Comparison of ENCODE assay signal across 8 cellular contexts in the genomic region with DNA sequence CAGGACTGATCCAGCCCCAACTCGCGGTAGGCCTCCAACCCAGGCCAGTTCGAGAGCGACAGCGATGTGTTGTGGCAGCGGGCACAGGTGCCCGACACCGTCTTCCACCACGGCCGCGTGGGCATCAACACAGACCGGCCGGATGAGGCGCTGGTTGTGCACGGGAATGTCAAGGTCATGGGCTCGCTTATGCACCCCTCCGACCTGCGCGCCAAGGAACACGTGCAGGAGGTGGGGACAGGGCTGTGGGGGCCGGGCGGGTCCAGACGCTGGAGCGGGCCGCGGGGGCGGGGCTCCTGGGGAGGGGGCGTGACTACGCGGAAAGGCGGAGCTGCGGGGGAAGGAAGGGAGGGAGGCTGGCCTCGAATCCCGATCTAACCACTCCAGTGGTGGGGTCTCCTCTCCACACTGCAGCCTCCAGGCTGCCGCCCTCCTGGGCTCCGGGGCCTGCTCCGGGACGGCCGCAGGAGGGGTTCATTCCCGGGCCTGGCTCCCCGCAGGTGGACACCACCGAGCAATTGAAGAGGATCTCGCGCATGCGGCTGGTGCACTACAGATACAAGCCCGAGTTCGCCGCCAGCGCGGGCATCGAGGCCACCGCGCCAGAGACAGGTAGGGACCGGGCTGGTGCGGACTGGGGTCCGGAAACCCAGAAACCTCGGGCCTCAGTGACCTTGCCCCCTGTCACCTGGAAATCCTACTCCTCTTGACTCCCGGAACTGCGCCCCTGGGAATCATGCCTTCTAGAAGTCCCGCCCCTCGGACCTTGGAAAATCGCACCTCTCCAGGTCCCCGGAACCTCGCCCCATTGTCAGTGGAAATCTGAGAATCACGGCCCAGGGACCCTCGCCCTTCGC. TPM values are rescaled to one million over a fixed set of nuclear protein-coding genes. Genes with fewer than 3 reads are reported as not detected.
DNase-seq lines count a peak whose midpoint lies in the region; ATAC-seq and TF ChIP-seq lines count a peak whose summit lies in the region.

No MANE protein-coding gene starts in this region.

- H3K36me3 Mint-ChIP-seq in activated CD4-positive, alpha-beta T cell treated with anti-CD3 and anti-CD28 coated beads, Interleukin-2, amount 10 ng/mL, durations not matched to agents 24 days and 14 days (ENCODE audit: low read depth), result no peaks in the 10 kb centered on the region

- peaks cover 13% of the 10 kb centered on the region for H3K4me1 Mint-ChIP-seq in activated CD4-positive, alpha-beta T cell treated with anti-CD3 and anti-CD28 coated beads, Interleukin-2, amount 10 ng/mL, durations not matched to agents 24 days and 14 days

- no peaks in the 10 kb centered on the region for H3K9me3 Mint-ChIP-seq in activated CD4-positive, alpha-beta T cell treated with anti-CD3 and anti-CD28 coated beads, Interleukin-2, amount 10 ng/mL, durations not matched to agents 24 days and 14 days

- intact Hi-C loops in activated CD4-positive, alpha-beta T cell treated with anti-CD3 and anti-CD28 coated beads, Interleukin-2, amount 10 ng/mL, durations not matched to agents 24 days and 14 days (cut with micrococcal nuclease), result loop anchor here (1.0 to 2.0 kb wide), 2 partner anchors 15 to 25 kb away; partner anchors contain the start of genes FEN1, MYRF and TMEM258
- intact Hi-C loops in colonic mucosa (cut with DNase I) (no loop called here), posterior cingulate gyrus (cut with DNase I) (no loop called here)

- no peak for TF ChIP-seq CTCF in colonic mucosa (IDR thresholded peaks at IDR 0.05)

- H3K4me3 ChIP-seq in colonic mucosa, result peak overlapping the region; percentile 5

- H3K36me3 ChIP-seq in colonic mucosa, result no peaks in the 10 kb centered on the region

- peak overlapping the region; percentile 71 for H3K4me3 Mint-ChIP-seq in activated CD4-positive, alpha-beta T cell treated with anti-CD3 and anti-CD28 coated beads, Interleukin-2, amount 10 ng/mL, durations not matched to agents 24 days and 14 days

- H3K27ac Mint-ChIP-seq in activated CD4-positive, alpha-beta T cell treated with anti-CD3 and anti-CD28 coated beads, Interleukin-2, amount 10 ng/mL, durations not matched to agents 24 days and 14 days, result no peak overlapping the region

- no peaks in the 10 kb centered on the region for H3K27me3 ChIP-seq in colonic mucosa

- H3K9me3 ChIP-seq in colonic mucosa, result no peaks in the 10 kb centered on the region

- ATAC-seq in HG03571 (IDR thresholded peaks at IDR 0.05; ENCODE audit: unreplicated experiment) (no peak), HG03439 (IDR thresholded peaks at IDR 0.05; ENCODE audit: unreplicated experiment) (no peak)

- DNase-seq in ELF-1 (ENCODE audit: low read depth, low spot score), result peak; percentile 56
- peak; percentile 93 for DNase-seq in activated CD4-positive, alpha-beta T cell treated with anti-CD3 and anti-CD28 coated beads, Interleukin-2, amount 10 ng/mL, durations not matched to agents 24 days and 14 days
- DNase-seq in colonic mucosa, result peak; percentile 45
- DNase-seq in posterior cingulate gyrus, result peak in 6 of 10 donors; percentile 35 to 94 (median 55)
- no peak for DNase-seq in superior temporal gyrus (ENCODE audit: extremely low spot score)
- DNase-seq in DMS114 treated with DMSO at 0.1 percent for 48 hours (lab: John Stamatoyannopoulos, UW; ENCODE audit: unreplicated experiment), result no peak

- no peak overlapping the region for H3K9ac ChIP-seq in colonic mucosa (ENCODE audit: low read depth in 2 of 2, low read length in 2 of 2)

- H3K27ac ChIP-seq in colonic mucosa, result no peak overlapping the region

- no peaks in the 10 kb centered on the region for H3K27me3 Mint-ChIP-seq in activated CD4-positive, alpha-beta T cell treated with anti-CD3 and anti-CD28 coated beads, Interleukin-2, amount 10 ng/mL, durations not matched to agents 24 days and 14 days

- no peaks in the 10 kb centered on the region for H3K4me1 ChIP-seq in colonic mucosa

RNA-seq across cellular contexts. Expression of gene TMEM258, which starts 14.9 kb away (rescaled TPM):
- total RNA-seq in activated CD4-positive, alpha-beta T cell treated with anti-CD3 and anti-CD28 coated beads, Interleukin-2, amount 10 ng/mL, durations not matched to agents 24 days and 14 days, result 179 and 187 TPM in 2 replicates
- total RNA-seq in colonic mucosa, result 100 to 1,000 TPM; 119 to 149 TPM

RNA-seq across cellular contexts. Expression of gene FEN1, which starts 15.2 kb away (rescaled TPM):
- total RNA-seq in activated CD4-positive, alpha-beta T cell treated with anti-CD3 and anti-CD28 coated beads, Interleukin-2, amount 10 ng/mL, durations not matched to agents 24 days and 14 days, result 144 and 152 TPM in 2 replicates
- 10 to 100 TPM; 14.4 to 67.9 TPM for total RNA-seq in colonic mucosa

RNA-seq across cellular contexts. Expression of gene MYRF, which starts 25.0 kb away (rescaled TPM):
- total RNA-seq in activated CD4-positive, alpha-beta T cell treated with anti-CD3 and anti-CD28 coated beads, Interleukin-2, amount 10 ng/mL, durations not matched to agents 24 days and 14 days, result 1.1 and 1.2 TPM in 2 replicates
- total RNA-seq in colonic mucosa, result 10 to 100 TPM in 1 of 2 donors, 1 to 10 TPM in 1; 8.8 to 14.9 TPM

RNA-seq across cellular contexts. Expression of gene FADS1, which starts 39.3 kb away (rescaled TPM):
- 92.5 and 94.7 TPM in 2 replicates for total RNA-seq in activated CD4-positive, alpha-beta T cell treated with anti-CD3 and anti-CD28 coated beads, Interleukin-2, amount 10 ng/mL, durations not matched to agents 24 days and 14 days
- 10 to 100 TPM in 1 of 2 donors, 1 to 10 TPM in 1; 6.9 to 17.4 TPM for total RNA-seq in colonic mucosa

RNA-seq across cellular contexts. Expression of gene FADS2, which starts 50.6 kb away (rescaled TPM):
- 278 and 283 TPM in 2 replicates for total RNA-seq in activated CD4-positive, alpha-beta T cell treated with anti-CD3 and anti-CD28 coated beads, Interleukin-2, amount 10 ng/mL, durations not matched to agents 24 days and 14 days
- 10 to 100 TPM; 13.9 to 38.6 TPM for total RNA-seq in colonic mucosa

Comparison
In these comparisons a context has a peak if more than half of its experiments do, and no peak if none do; other contexts are left out.
1. DNase-seq: peak in ELF-1 (single experiment), activated CD4-positive, alpha-beta T cell treated with anti-CD3 and anti-CD28 coated beads, Interleukin-2, amount 10 ng/mL, durations not matched to agents 24 days and 14 days (single experiment), colonic mucosa (single experiment) and posterior cingulate gyrus (6 of 10); none in superior temporal gyrus (single experiment) and DMS114 treated with DMSO at 0.1 percent for 48 hours (single experiment).